22 cellular contexts compared by ENCODE assay signal in genomic region chr12:39671898-39672875, GRCh38. TPM values are rescaled to one million over a fixed set of nuclear protein-coding genes. Genes with fewer than 3 reads are reported as not detected.
DNase-seq lines count a peak whose midpoint lies in the region; ATAC-seq and TF ChIP-seq lines count a peak whose summit lies in the region.
"Had no signal": no experiment of that assay in that cellular context is flagged by ENCODE, and none has a peak within 500 bp of the region (broad histone marks: within the 10 kb centered on the region; RNA-seq: fewer than 3 reads in every experiment).

No MANE protein-coding gene starts in this region.

- H3K9me3 ChIP-seq in BLaER1 = peaks cover 24% of the 10 kb centered on the region
- H3K9me3 ChIP-seq: Peyer's patch had no signal

- no peaks in the 10 kb centered on the region for H3K36me3 ChIP-seq in BLaER1
- H3K36me3 ChIP-seq: Peyer's patch had no signal

- peaks cover 17% of the 10 kb centered on the region for H3K4me1 ChIP-seq in BLaER1
- H3K4me1 ChIP-seq: Peyer's patch had no signal

- DNase-seq in GM12864 (ENCODE audit: low read depth) = no peak
- no peak for DNase-seq in progenitor cell of endocrine pancreas (ENCODE audit: low spot score, unreplicated experiment)
- DNase-seq in stimulated activated CD4-positive, alpha-beta T cell treated with anti-CD3 and anti-CD28 coated beads, Interleukin-15, amount 100 ng/mL, for 24 hours = no peak
- DNase-seq: activated CD4-positive, alpha-beta T cell treated with anti-CD3 and anti-CD28 coated beads, Interleukin-2, amount 10 ng/mL, durations not matched to agents 24 days and 14 days; activated CD8-positive, alpha-beta memory T cell treated with anti-CD3 and anti-CD28 coated beads, Interleukin-2, amount 50 U/mL, for 48 hours; activated effector memory CD4-positive, alpha-beta T cell treated with anti-CD3 and anti-CD28 coated beads, Interleukin-2, amount 50 U/mL, for 16 hours; anterior cingulate cortex; CD4-positive, alpha-beta T cell; kidney; NCI-H1417; NCI-H446 treated with DMSO at 0.1 percent for 48 hours; Peyer's patch; right cardiac atrium; T-helper 2 cell had no signal

- H3K4me3 ChIP-seq in BLaER1 = no peak overlapping the region
- H3K4me3 ChIP-seq in GM12864 (ENCODE audit: low read depth, low read length) = no peak overlapping the region
- H3K4me3 ChIP-seq: GM23338, lung, Peyer's patch had no signal

- peak overlapping the region; percentile 47 for H3K27ac ChIP-seq in BLaER1
- H3K27ac ChIP-seq: HL-60, Peyer's patch had no signal

- H4K20me1 ChIP-seq in BLaER1 = no peaks in the 10 kb centered on the region

- ATAC-seq in activated T-helper 17 cell treated with anti-CD3 and anti-CD28 coated beads, Interleukin-2, amount 50 U/mL, for 72 hours (replicated peaks) = no peak
- ATAC-seq in GM21717 (IDR thresholded peaks at IDR 0.05; ENCODE audit: unreplicated experiment) (no peak), HG03135 (IDR thresholded peaks at IDR 0.05; ENCODE audit: unreplicated experiment) (no peak)
- ATAC-seq: GM23338, right cardiac atrium had no signal

- peak overlapping the region; percentile 1 for H3K27ac Mint-ChIP-seq in activated T-helper 17 cell treated with anti-CD3 and anti-CD28 coated beads, Interleukin-2, amount 50 U/mL, for 72 hours
- peak overlapping the region; percentile 42 for H3K27ac Mint-ChIP-seq in progenitor cell of endocrine pancreas
- H3K27ac Mint-ChIP-seq: CD4-positive, alpha-beta T cell; dendritic cell treated with granulocyte-macrophage colony-stimulating factor and Interleukin-4, amounts not matched to agents 40 ng/mL and 50 ng/mL, for 4 days; GM23338 had no signal

- peaks cover 23% of the 10 kb centered on the region for H3K4me1 Mint-ChIP-seq in activated T-helper 17 cell treated with anti-CD3 and anti-CD28 coated beads, Interleukin-2, amount 50 U/mL, for 72 hours
- no peaks in the 10 kb centered on the region for H3K4me1 Mint-ChIP-seq in progenitor cell of endocrine pancreas (ENCODE audit: low read depth)

- no peaks in the 10 kb centered on the region for H3K27me3 Mint-ChIP-seq in activated T-helper 17 cell treated with anti-CD3 and anti-CD28 coated beads, Interleukin-2, amount 50 U/mL, for 72 hours
- no peaks in the 10 kb centered on the region for H3K27me3 Mint-ChIP-seq in progenitor cell of endocrine pancreas
- H3K27me3 Mint-ChIP-seq: activated CD4-positive, alpha-beta T cell treated with anti-CD3 and anti-CD28 coated beads, Interleukin-2, amount 10 ng/mL, durations not matched to agents 24 days and 14 days; CD4-positive, alpha-beta T cell; dendritic cell treated with granulocyte-macrophage colony-stimulating factor and Interleukin-4, amounts not matched to agents 40 ng/mL and 50 ng/mL, for 4 days had no signal

- H3K9ac ChIP-seq in BLaER1 = no peak overlapping the region

- H3K27me3 ChIP-seq in BLaER1 = no peaks in the 10 kb centered on the region
- H3K27me3 ChIP-seq: Peyer's patch had no signal

- H3K36me3 Mint-ChIP-seq in activated T-helper 17 cell treated with anti-CD3 and anti-CD28 coated beads, Interleukin-2, amount 50 U/mL, for 72 hours (ENCODE audit: low read depth) = no peaks in the 10 kb centered on the region
- no peaks in the 10 kb centered on the region for H3K36me3 Mint-ChIP-seq in progenitor cell of endocrine pancreas (ENCODE audit: insufficient read depth)

- no peak overlapping the region for H3K4me3 Mint-ChIP-seq in activated T-helper 17 cell treated with anti-CD3 and anti-CD28 coated beads, Interleukin-2, amount 50 U/mL, for 72 hours
- no peak overlapping the region for H3K4me3 Mint-ChIP-seq in progenitor cell of endocrine pancreas (ENCODE audit: low read depth)
- H3K4me3 Mint-ChIP-seq: activated CD4-positive, alpha-beta T cell treated with anti-CD3 and anti-CD28 coated beads, Interleukin-2, amount 10 ng/mL, durations not matched to agents 24 days and 14 days; CD4-positive, alpha-beta T cell; dendritic cell treated with granulocyte-macrophage colony-stimulating factor and Interleukin-4, amounts not matched to agents 40 ng/mL and 50 ng/mL, for 4 days; GM23338 had no signal

- peak; percentile 3 for TF ChIP-seq CTCF in GM12864 (IDR thresholded peaks at IDR 0.05; ENCODE audit: low read depth, low read length, missing control alignments)
- TF ChIP-seq CTCF in progenitor cell of endocrine pancreas (IDR thresholded peaks at IDR 0.05; ENCODE audit: unreplicated experiment) = no peak

- peak overlapping the region; percentile 52 for H3K4me2 ChIP-seq in BLaER1
- H3K4me2 ChIP-seq: GM23338 had no signal

- H3K9me3 Mint-ChIP-seq in activated T-helper 17 cell treated with anti-CD3 and anti-CD28 coated beads, Interleukin-2, amount 50 U/mL, for 72 hours = peaks cover 32% of the 10 kb centered on the region
- H3K9me3 Mint-ChIP-seq in progenitor cell of endocrine pancreas (ENCODE audit: low read depth) = peaks cover 3% of the 10 kb centered on the region

RNA-seq across cellular contexts. Expression of gene ABCD2, which starts 52.6 kb away (rescaled TPM):
- 1 to 10 TPM; 3.3 to 3.4 TPM for total RNA-seq in activated T-helper 17 cell treated with anti-CD3 and anti-CD28 coated beads, Interleukin-2, amount 50 U/mL, for 72 hours
- not detected in 2 replicates for total RNA-seq in progenitor cell of endocrine pancreas
- total RNA-seq: GM23338 had no signal
